Comparison of ENCODE assay signal across 8 cellular contexts in genomic region chr11:75582935-75583709, GRCh38. TPM values are rescaled to one million over a fixed set of nuclear protein-coding genes. Genes with fewer than 3 reads are reported as not detected.
A peak's percentile ranks its signal among the peaks of the same experiment; 100 is the strongest.
DNase-seq lines count a peak whose midpoint lies in the region; ATAC-seq and TF ChIP-seq lines count a peak whose summit lies in the region.

No MANE protein-coding gene starts in this region.

- intact Hi-C loops in A673 (cut with micrococcal nuclease; ENCODE audit: unreplicated experiment) = loop anchor here (5.0 kb wide), 1 partner anchor 79 kb away; no protein-coding TSS in a partner anchor
- intact Hi-C loops in head of caudate nucleus (cut with DNase I) = loop anchor here (5.0 kb wide), 2 partner anchors 36 to 84 kb away; partner anchors contain the start of gene MAP6
- intact Hi-C loops in ovary (cut with DNase I) = loop anchor here in 2 of 4 donors (5.0 kb wide), 1 partner anchor 36 kb away; no protein-coding TSS in a partner anchor

- no peaks in the 10 kb centered on the region for H3K9me3 ChIP-seq in A673 (ENCODE audit: low read depth, low read length, poor library complexity, severe bottlenecking)
- no peaks in the 10 kb centered on the region for H3K9me3 ChIP-seq in ovary

- peak overlapping the region; percentile 72 for H3K4me3 ChIP-seq in A673 (ENCODE audit: low read depth, low read length, poor library complexity, severe bottlenecking)
- peak overlapping the region; percentile 55 for H3K4me3 ChIP-seq in Jurkat, Clone E6-1 (ENCODE audit: low read length)
- H3K4me3 ChIP-seq in ovary = peak overlapping the region; percentile 71

- H3K27me3 Mint-ChIP-seq in activated naive CD8-positive, alpha-beta T cell treated with anti-CD3 and anti-CD28 coated beads, Interleukin-2, amount 50 U/mL, for 24 hours = no peaks in the 10 kb centered on the region

- CTCF ChIA-PET in A673 (lab: Charles Lee) = no interaction called here

- peak overlapping the region; percentile 79 for H3K27ac Mint-ChIP-seq in activated naive CD8-positive, alpha-beta T cell treated with anti-CD3 and anti-CD28 coated beads, Interleukin-2, amount 50 U/mL, for 24 hours

- TF ChIP-seq POLR2A in ovary (IDR thresholded peaks at IDR 0.05) = peak; percentile 56

- no peaks in the 10 kb centered on the region for H3K27me3 ChIP-seq in A673 (replicated peaks; ENCODE audit: insufficient read depth, low read depth, low read length, poor library complexity)
- no peaks in the 10 kb centered on the region for H3K27me3 ChIP-seq in ovary

- peaks cover 19% of the 10 kb centered on the region for H3K4me1 Mint-ChIP-seq in activated naive CD8-positive, alpha-beta T cell treated with anti-CD3 and anti-CD28 coated beads, Interleukin-2, amount 50 U/mL, for 24 hours

- peak; percentile 45 for TF ChIP-seq CTCF in A673 (conservative IDR thresholded peaks at IDR 0.05; ENCODE audit: low read depth, low read length)
- TF ChIP-seq CTCF in ovary (IDR thresholded peaks at IDR 0.05) = peak; percentile 56 to 77 (median 60)

- peak overlapping the region; percentile 76 for H3K4me3 Mint-ChIP-seq in activated naive CD8-positive, alpha-beta T cell treated with anti-CD3 and anti-CD28 coated beads, Interleukin-2, amount 50 U/mL, for 24 hours

- H3K27ac ChIP-seq in A673 (ENCODE audit: low read depth, low read length, poor library complexity, severe bottlenecking) (peak overlapping the region; percentile 92), ovary (peak overlapping the region; percentile 86 to 99)

- TSS peak; percentile 55 for BruUV-seq in A673 (replicated peaks; lab: Mats Ljungman, UMichigan)

- H3K4me1 ChIP-seq in A673 (ENCODE audit: insufficient read depth, low read length, poor library complexity, severe bottlenecking) (peaks cover 20% of the 10 kb centered on the region), ovary (ENCODE audit: insufficient read depth) (peaks cover 1% of the 10 kb centered on the region)

- peak; percentile 78 for DNase-seq in A673 (ENCODE audit: low spot score)
- no peak for DNase-seq in Jurkat, Clone E6-1 (ENCODE audit: low read depth, low spot score)
- DNase-seq in SHP77 (lab: John Stamatoyannopoulos, UW) = peak; percentile 62 to 81
- peak; percentile 74 for DNase-seq in activated naive CD8-positive, alpha-beta T cell treated with anti-CD3 and anti-CD28 coated beads, Interleukin-2, amount 50 U/mL, for 24 hours
- DNase-seq in head of caudate nucleus = peak; percentile 12 to 84 (median 67)
- DNase-seq in ovary = peak; percentile 76 to 89 (median 82)

- WGBS in ovary, 3 donors = 1% methylated on average over 39 to 67 of the region's 67 CpGs

- no peaks in the 10 kb centered on the region for H3K9me3 Mint-ChIP-seq in activated naive CD8-positive, alpha-beta T cell treated with anti-CD3 and anti-CD28 coated beads, Interleukin-2, amount 50 U/mL, for 24 hours

- H3K36me3 Mint-ChIP-seq in activated naive CD8-positive, alpha-beta T cell treated with anti-CD3 and anti-CD28 coated beads, Interleukin-2, amount 50 U/mL, for 24 hours (ENCODE audit: low read depth) = no peaks in the 10 kb centered on the region

- POLR2A ChIA-PET in A673 (lab: Charles Lee; ENCODE audit: low non-redundant PET) = no interaction called here

- no peak for TF ChIP-seq EP300 in ovary (IDR thresholded peaks at IDR 0.05)

- peak; percentile 61 for ATAC-seq in GM18519 (IDR thresholded peaks at IDR 0.05; ENCODE audit: low FRiP score, unreplicated experiment)
- peak; percentile 95 for ATAC-seq in activated naive CD8-positive, alpha-beta T cell treated with anti-CD3 and anti-CD28 coated beads, Interleukin-2, amount 50 U/mL, for 24 hours
- no peak for ATAC-seq in GM21529 (IDR thresholded peaks at IDR 0.05; ENCODE audit: unreplicated experiment)

- H3K36me3 ChIP-seq in A673 (ENCODE audit: insufficient read depth, low read length, poor library complexity, severe bottlenecking) = no peaks in the 10 kb centered on the region
- H3K36me3 ChIP-seq in ovary = no peaks in the 10 kb centered on the region

RNA-seq across cellular contexts. Expression of gene SERPINH1, which starts 21.1 kb away (rescaled TPM):
- 264 and 268 TPM in 2 replicates for total RNA-seq in A673 (2021)
- polyA plus RNA-seq in Jurkat, Clone E6-1 (2012; ENCODE audit: insufficient read depth, insufficient read length) = 22.8 TPM
- total RNA-seq in ovary = 100 to 1,000 TPM; 122 to 289 (median 188) TPM
- 100 to 1,000 TPM; 155 to 163 TPM for polyA plus RNA-seq in ovary

RNA-seq across cellular contexts. Expression of gene GDPD5, which starts 57.4 kb away (rescaled TPM):
- total RNA-seq in A673 (2021) (1.4 and 3.5 TPM in 2 replicates), ovary (10 to 100 TPM in 2 of 7 donors, 1 to 10 TPM in 5; 3.8 to 15.8 (median 8.4) TPM)
- polyA plus RNA-seq in Jurkat, Clone E6-1 (2012; ENCODE audit: insufficient read depth, insufficient read length) = 6.8 TPM
- polyA plus RNA-seq in ovary = 1 to 10 TPM; 5.5 to 6.3 TPM
